16 cellular contexts compared by ENCODE assay signal in the genomic region with DNA sequence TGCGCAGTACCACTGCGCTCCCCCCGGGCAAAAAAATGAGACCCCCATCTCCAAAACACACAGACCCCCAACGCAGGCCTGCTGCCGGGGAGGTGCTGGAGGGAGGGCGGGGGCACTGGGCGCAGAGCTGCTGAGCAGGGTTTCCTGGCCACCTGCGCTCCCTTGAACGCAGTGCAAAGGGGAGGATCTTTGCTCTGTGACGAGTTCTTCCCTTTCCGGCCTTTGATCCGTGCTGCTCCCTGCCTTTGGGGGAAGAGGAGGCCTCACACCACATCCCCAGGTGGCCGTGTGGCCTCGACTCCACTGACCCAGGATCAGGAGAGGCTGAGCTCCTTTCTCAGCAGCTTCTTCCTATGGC. TPM values are rescaled to one million over a fixed set of nuclear protein-coding genes. Genes with fewer than 3 reads are reported as not detected.
A peak's percentile ranks its signal among the peaks of the same experiment; 100 is the strongest.
DNase-seq lines count a peak whose midpoint lies in the region; ATAC-seq and TF ChIP-seq lines count a peak whose summit lies in the region.
"Had no signal": no experiment of that assay in that cellular context is flagged by ENCODE, and none has a peak within 500 bp of the region (broad histone marks: within the 10 kb centered on the region; RNA-seq: fewer than 3 reads in every experiment).

No MANE protein-coding gene starts in this region.

- H3K27me3 Mint-ChIP-seq in activated naive CD8-positive, alpha-beta T cell treated with anti-CD3 and anti-CD28 coated beads for 36 hours: no peaks in the 10 kb centered on the region

- peak overlapping the region; percentile 63 for H3K27ac Mint-ChIP-seq in activated naive CD8-positive, alpha-beta T cell treated with anti-CD3 and anti-CD28 coated beads for 36 hours
- peak overlapping the region; percentile 75 for H3K27ac Mint-ChIP-seq in stimulated activated effector memory CD8-positive, alpha-beta T cell treated with anti-CD3 and anti-CD28 coated beads, Interleukin-12 subunit alpha, Interleukin-12 subunit beta, amount 100 ng/mL, for 72 hours

- TF ChIP-seq CTCF in GM10248 (IDR thresholded peaks at IDR 0.05; ENCODE audit: control extremely low read depth, extremely low read depth, low read depth, missing control alignments) (no peak), GM13976 (IDR thresholded peaks at IDR 0.05; ENCODE audit: borderline replicate concordance, control extremely low read depth, extremely low read depth, insufficient read depth, missing control alignments) (no peak)

- no peaks in the 10 kb centered on the region for H3K36me3 Mint-ChIP-seq in activated naive CD8-positive, alpha-beta T cell treated with anti-CD3 and anti-CD28 coated beads for 36 hours
- H3K36me3 Mint-ChIP-seq in stimulated activated effector memory CD8-positive, alpha-beta T cell treated with anti-CD3 and anti-CD28 coated beads, Interleukin-12 subunit alpha, Interleukin-12 subunit beta, amount 100 ng/mL, for 72 hours: peaks cover 37% of the 10 kb centered on the region

- peak; percentile 16 for DNase-seq in activated CD4-positive, alpha-beta T cell treated with anti-CD3 and anti-CD28 coated beads, Interleukin-2, amount 50 U/mL, for 1 hour
- no peak for DNase-seq in activated CD4-positive, alpha-beta T cell treated with anti-CD3 and anti-CD28 coated beads, Interleukin-2, amount 50 U/mL, for 4 hours
- DNase-seq in Kasumi-1 (lab: John Stamatoyannopoulos, UW) (peak; percentile 78 to 88), GM10248 (ENCODE audit: extremely low spot score) (no peak), GM13976 (ENCODE audit: low spot score) (no peak)
- DNase-seq in activated naive CD8-positive, alpha-beta T cell treated with anti-CD3 and anti-CD28 coated beads for 36 hours: no peak
- no peak for DNase-seq in stimulated activated effector memory CD8-positive, alpha-beta T cell treated with anti-CD3 and anti-CD28 coated beads, Interleukin-12 subunit alpha, Interleukin-12 subunit beta, amount 100 ng/mL, for 72 hours (ENCODE audit: low spot score in 2 of 2)
- no peak for DNase-seq in stimulated activated CD4-positive, alpha-beta T cell treated with anti-CD3 and anti-CD28 coated beads, Interleukin-4, amount 100 ng/mL, for 24 hours
- DNase-seq: colonic mucosa, kidney glomerular epithelial cell, T-helper 9 cell, upper lobe of right lung had no signal

- peak overlapping the region; percentile 66 for H3K4me3 Mint-ChIP-seq in activated naive CD8-positive, alpha-beta T cell treated with anti-CD3 and anti-CD28 coated beads for 36 hours
- H3K4me3 Mint-ChIP-seq in stimulated activated effector memory CD8-positive, alpha-beta T cell treated with anti-CD3 and anti-CD28 coated beads, Interleukin-12 subunit alpha, Interleukin-12 subunit beta, amount 100 ng/mL, for 72 hours: peak overlapping the region; percentile 54

- in situ Hi-C loops in GM13976 (cut with MboI; ENCODE audit: low sequenced_read_pairs, unreplicated experiment): no loop called here

- H3K4me1 Mint-ChIP-seq in activated naive CD8-positive, alpha-beta T cell treated with anti-CD3 and anti-CD28 coated beads for 36 hours: no peaks in the 10 kb centered on the region
- H3K4me1 Mint-ChIP-seq in stimulated activated effector memory CD8-positive, alpha-beta T cell treated with anti-CD3 and anti-CD28 coated beads, Interleukin-12 subunit alpha, Interleukin-12 subunit beta, amount 100 ng/mL, for 72 hours: peaks cover 6% of the 10 kb centered on the region

- ATAC-seq in stimulated activated effector memory CD8-positive, alpha-beta T cell treated with anti-CD3 and anti-CD28 coated beads, Interleukin-12 subunit alpha, Interleukin-12 subunit beta, amount 100 ng/mL, for 72 hours: peak; percentile 53
- ATAC-seq: A549, Right ventricle myocardium inferior, upper lobe of right lung had no signal

- CTCF ChIA-PET in GM10248 (lab: Yijun Ruan, JAX): no interaction called here

- POLR2A ChIA-PET in GM10248 (lab: Yijun Ruan, JAX): interaction anchor here (1.1 kb wide), 1 partner anchor 46 kb away, joined by 3 read pairs; no protein-coding TSS in a partner anchor

- H3K9me3 Mint-ChIP-seq in activated naive CD8-positive, alpha-beta T cell treated with anti-CD3 and anti-CD28 coated beads for 36 hours: no peaks in the 10 kb centered on the region
- H3K9me3 Mint-ChIP-seq in stimulated activated effector memory CD8-positive, alpha-beta T cell treated with anti-CD3 and anti-CD28 coated beads, Interleukin-12 subunit alpha, Interleukin-12 subunit beta, amount 100 ng/mL, for 72 hours: no peaks in the 10 kb centered on the region

RNA-seq across cellular contexts. Expression of gene COL20A1, which starts 8.9 kb away (rescaled TPM):
- under 1 TPM in 1 of 2 experiments, not detected in 1; 0.08 TPM for total RNA-seq in activated naive CD8-positive, alpha-beta T cell treated with anti-CD3 and anti-CD28 coated beads for 36 hours
- total RNA-seq: colonic mucosa, HT1080, Right ventricle myocardium inferior, upper lobe of right lung had no signal

RNA-seq across cellular contexts. Expression of gene ARFGAP1, which starts 11.4 kb away (rescaled TPM):
- total RNA-seq in activated naive CD8-positive, alpha-beta T cell treated with anti-CD3 and anti-CD28 coated beads for 36 hours: 10 to 100 TPM; 62.5 to 66.6 TPM

RNA-seq across cellular contexts. Expression of gene NKAIN4, which starts 29.8 kb away (rescaled TPM):
- total RNA-seq in activated naive CD8-positive, alpha-beta T cell treated with anti-CD3 and anti-CD28 coated beads for 36 hours: not detected
- total RNA-seq: aorta, HT1080, Right ventricle myocardium inferior, upper lobe of right lung had no signal

RNA-seq across cellular contexts. Expression of gene BIRC7, which starts 48.4 kb away (rescaled TPM):
- under 1 TPM; 0.23 to 0.34 TPM for total RNA-seq in activated naive CD8-positive, alpha-beta T cell treated with anti-CD3 and anti-CD28 coated beads for 36 hours
- total RNA-seq: aorta, colonic mucosa, HT1080, Right ventricle myocardium inferior had no signal

Comparison
In these comparisons a context has a peak if more than half of its experiments do, and no peak if none do; other contexts are left out.
1. DNase-seq: peak in activated CD4-positive, alpha-beta T cell treated with anti-CD3 and anti-CD28 coated beads, Interleukin-2, amount 50 U/mL, for 1 hour (single experiment) and Kasumi-1 (2 of 2); none in activated CD4-positive, alpha-beta T cell treated with anti-CD3 and anti-CD28 coated beads, Interleukin-2, amount 50 U/mL, for 4 hours (0 of 2), activated naive CD8-positive, alpha-beta T cell treated with anti-CD3 and anti-CD28 coated beads for 36 hours (single experiment), stimulated activated effector memory CD8-positive, alpha-beta T cell treated with anti-CD3 and anti-CD28 coated beads, Interleukin-12 subunit alpha, Interleukin-12 subunit beta, amount 100 ng/mL, for 72 hours (0 of 2), GM10248 (single experiment), stimulated activated CD4-positive, alpha-beta T cell treated with anti-CD3 and anti-CD28 coated beads, Interleukin-4, amount 100 ng/mL, for 24 hours (single experiment) and GM13976 (single experiment).